Comparison of ENCODE assay signal across 9 cellular contexts in the genomic region with DNA sequence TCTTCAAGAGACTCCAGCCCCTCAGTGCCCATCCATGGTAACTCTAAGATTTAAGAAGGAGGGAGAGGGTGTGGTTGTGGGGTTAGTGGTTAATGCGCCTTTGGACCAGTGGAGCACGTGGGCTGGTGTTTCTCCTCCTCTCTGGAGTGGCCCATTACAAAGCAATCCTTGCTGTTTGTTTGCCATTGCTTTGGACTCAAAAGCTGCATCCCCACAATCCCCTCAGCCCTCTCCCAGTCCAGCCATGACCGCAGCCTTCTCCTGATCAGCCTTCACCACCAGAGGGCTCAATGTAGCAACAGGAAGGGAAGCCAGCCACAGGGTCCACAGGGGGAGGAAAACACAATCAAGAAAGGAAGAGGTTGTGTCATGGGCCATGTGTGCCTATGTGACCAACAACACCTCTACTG. TPM values are rescaled to one million over a fixed set of nuclear protein-coding genes. Genes with fewer than 3 reads are reported as not detected.
A peak's percentile ranks its signal among the peaks of the same experiment; 100 is the strongest.
DNase-seq lines count a peak whose midpoint lies in the region; ATAC-seq and TF ChIP-seq lines count a peak whose summit lies in the region.
"Had no signal": no experiment of that assay in that cellular context is flagged by ENCODE, and none has a peak within 500 bp of the region (broad histone marks: within the 10 kb centered on the region; RNA-seq: fewer than 3 reads in every experiment).

No MANE protein-coding gene starts in this region.

- no peak overlapping the region for H3K27ac Mint-ChIP-seq in naive thymus-derived CD4-positive, alpha-beta T cell
- H3K27ac Mint-ChIP-seq in activated naive CD8-positive, alpha-beta T cell treated with anti-CD3 and anti-CD28 coated beads for 36 hours = no peak overlapping the region
- H3K27ac Mint-ChIP-seq: stimulated activated memory B cell treated with anti-CD40 and anti-IgM and Interleukin-4, amounts not matched to agents 10 μg/mL and 1 μg/mL and 100 μg/mL, for 72 hours had no signal

- H3K9me3 Mint-ChIP-seq in naive thymus-derived CD4-positive, alpha-beta T cell = peaks cover 0 to 18% (median 7%) of the 10 kb centered on the region in 11 donors
- H3K9me3 Mint-ChIP-seq in activated naive CD8-positive, alpha-beta T cell treated with anti-CD3 and anti-CD28 coated beads for 36 hours = peaks cover 9% of the 10 kb centered on the region

- no peaks in the 10 kb centered on the region for H3K27me3 ChIP-seq in naive thymus-derived CD4-positive, alpha-beta T cell (ENCODE audit: control insufficient read depth in 2 of 2, insufficient read depth in 2 of 2, low read length in 2 of 2)

- H3K27me3 Mint-ChIP-seq in naive thymus-derived CD4-positive, alpha-beta T cell = peaks cover 4 to 18% (median 8%) of the 10 kb centered on the region in 5 donors
- H3K27me3 Mint-ChIP-seq in activated naive CD8-positive, alpha-beta T cell treated with anti-CD3 and anti-CD28 coated beads for 36 hours = no peaks in the 10 kb centered on the region

- no peak overlapping the region for H3K4me3 ChIP-seq in naive thymus-derived CD4-positive, alpha-beta T cell (ENCODE audit: low read length)

- H3K27ac ChIP-seq in naive thymus-derived CD4-positive, alpha-beta T cell (ENCODE audit: low read depth, low read length) = no peak overlapping the region

- in situ Hi-C loops in GM13977 (cut with MboI; ENCODE audit: low pct_unique_long_range_greater_than_20kb, low sequenced_read_pairs, unreplicated experiment) = no loop called here

- peaks cover 0 to 2% (median 0%) of the 10 kb centered on the region in 7 donors for H3K4me1 Mint-ChIP-seq in naive thymus-derived CD4-positive, alpha-beta T cell
- H3K4me1 Mint-ChIP-seq in activated naive CD8-positive, alpha-beta T cell treated with anti-CD3 and anti-CD28 coated beads for 36 hours = peaks cover 3% of the 10 kb centered on the region
- H3K4me1 Mint-ChIP-seq: stimulated activated memory B cell treated with anti-CD40 and anti-IgM and Interleukin-4, amounts not matched to agents 10 μg/mL and 1 μg/mL and 100 μg/mL, for 72 hours had no signal

- DNase-seq in AG09319 (ENCODE audit: extremely low read depth, low read depth) (no peak), GM13977 (ENCODE audit: low spot score) (no peak), RKO (ENCODE audit: low spot score) (peak; percentile 34), head of caudate nucleus (peak in 24 of 42 donors; percentile 6 to 75 (median 29)), COLO829 (ENCODE audit: low spot score) (no peak)
- DNase-seq in naive thymus-derived CD4-positive, alpha-beta T cell = no peak
- DNase-seq in activated naive CD8-positive, alpha-beta T cell treated with anti-CD3 and anti-CD28 coated beads for 36 hours = no peak

- H3K36me3 Mint-ChIP-seq in naive thymus-derived CD4-positive, alpha-beta T cell = peaks cover 0 to 18% (median 9%) of the 10 kb centered on the region in 5 donors
- H3K36me3 Mint-ChIP-seq in activated naive CD8-positive, alpha-beta T cell treated with anti-CD3 and anti-CD28 coated beads for 36 hours = peaks cover 4% of the 10 kb centered on the region

- CTCF ChIA-PET in naive thymus-derived CD4-positive, alpha-beta T cell (lab: Charles Lee) = no interaction called here

- no peaks in the 10 kb centered on the region for H3K36me3 ChIP-seq in naive thymus-derived CD4-positive, alpha-beta T cell (ENCODE audit: control insufficient read depth in 2 of 3, insufficient read depth in 3 of 3, low read length in 3 of 3)

- no peak overlapping the region for H3K4me3 Mint-ChIP-seq in naive thymus-derived CD4-positive, alpha-beta T cell
- no peak overlapping the region for H3K4me3 Mint-ChIP-seq in activated naive CD8-positive, alpha-beta T cell treated with anti-CD3 and anti-CD28 coated beads for 36 hours
- H3K4me3 Mint-ChIP-seq: stimulated activated memory B cell treated with anti-CD40 and anti-IgM and Interleukin-4, amounts not matched to agents 10 μg/mL and 1 μg/mL and 100 μg/mL, for 72 hours had no signal

- POLR2A ChIA-PET in naive thymus-derived CD4-positive, alpha-beta T cell (lab: Charles Lee) = no interaction called here

- no peak for ATAC-seq in naive thymus-derived CD4-positive, alpha-beta T cell
- ATAC-seq in HG03108 (IDR thresholded peaks at IDR 0.05; ENCODE audit: unreplicated experiment) = no peak
- ATAC-seq: stimulated activated memory B cell treated with anti-CD40 and anti-IgM and Interleukin-4, amounts not matched to agents 10 μg/mL and 1 μg/mL and 100 μg/mL, for 72 hours had no signal

- no peaks in the 10 kb centered on the region for H3K4me1 ChIP-seq in naive thymus-derived CD4-positive, alpha-beta T cell (ENCODE audit: control insufficient read depth in 2 of 2, insufficient read depth in 2 of 2, low read length in 2 of 2)

- no peaks in the 10 kb centered on the region for H3K9me3 ChIP-seq in naive thymus-derived CD4-positive, alpha-beta T cell (ENCODE audit: control insufficient read depth in 2 of 3, low read length in 3 of 3)

- intact Hi-C loops in head of caudate nucleus (cut with DNase I) = no loop called here
- intact Hi-C loops in naive thymus-derived CD4-positive, alpha-beta T cell (cut with micrococcal nuclease) = no loop called here

- peak; percentile 29 for TF ChIP-seq CTCF in AG09319 (IDR thresholded peaks at IDR 0.05; ENCODE audit: low read depth, low read length)
- peak; percentile 7 for TF ChIP-seq CTCF in GM13977 (IDR thresholded peaks at IDR 0.05; ENCODE audit: extremely low read depth, insufficient read depth, missing control alignments)

RNA-seq across cellular contexts. Expression of gene FAM174B, which starts 38.4 kb away (rescaled TPM):
- 10 to 100 TPM in 2 of 5 experiments, 1 to 10 TPM in 3; 5.2 to 15.9 (median 6.7) TPM for total RNA-seq in naive thymus-derived CD4-positive, alpha-beta T cell
- polyA plus RNA-seq in naive thymus-derived CD4-positive, alpha-beta T cell = 1 to 10 TPM; 3.5 to 7.1 TPM
- total RNA-seq in activated naive CD8-positive, alpha-beta T cell treated with anti-CD3 and anti-CD28 coated beads for 36 hours = 1 to 10 TPM; 5.7 to 6.4 TPM

Comparison
In these comparisons a context has a peak if more than half of its experiments do, and no peak if none do; other contexts are left out.
1. DNase-seq: peak in RKO (single experiment) and head of caudate nucleus (24 of 42); none in AG09319 (single experiment), GM13977 (single experiment), naive thymus-derived CD4-positive, alpha-beta T cell (0 of 9), activated naive CD8-positive, alpha-beta T cell treated with anti-CD3 and anti-CD28 coated beads for 36 hours (single experiment) and COLO829 (single experiment).